In the genomic region with DNA sequence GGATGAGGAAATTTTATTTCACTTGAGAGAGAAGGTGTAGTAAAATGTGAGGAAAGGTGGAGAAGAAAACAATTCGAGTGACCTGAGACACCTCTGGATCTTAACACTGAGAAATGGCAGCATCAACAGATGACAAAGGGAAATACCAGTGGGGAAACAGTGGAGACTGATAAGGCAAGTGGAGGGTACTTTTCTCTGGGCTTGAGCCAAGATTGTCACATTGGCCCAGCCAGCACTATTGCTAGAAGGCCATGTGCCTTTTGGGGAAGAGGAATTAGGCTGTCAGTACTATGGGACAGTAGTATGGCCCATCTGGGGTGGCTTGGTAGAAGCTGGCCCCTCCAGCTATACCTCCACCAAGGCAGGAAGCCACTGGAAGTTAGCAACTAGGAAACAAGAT, we compare ENCODE assay signal across 17 cellular contexts. TPM values are rescaled to one million over a fixed set of nuclear protein-coding genes. Genes with fewer than 3 reads are reported as not detected.
"Had no signal": no experiment of that assay in that cellular context is flagged by ENCODE, and none has a peak within 500 bp of the region (broad histone marks: within the 10 kb centered on the region; RNA-seq: fewer than 3 reads in every experiment).

No MANE protein-coding gene starts in this region.

- H3K4me2 ChIP-seq: SK-N-SH had no signal

- H3K27ac ChIP-seq: left lung, tibial artery had no signal

- H3K36me3 ChIP-seq: left lung, tibial artery had no signal

- H3K9me3 ChIP-seq: left lung, SK-N-SH, tibial artery had no signal

- H3K9me2 ChIP-seq: SK-N-SH had no signal

- ATAC-seq: activated CD4-positive, alpha-beta T cell treated with anti-CD3 and anti-CD28 coated beads for 36 hours; left lung; natural killer cell; stimulated activated naive CD8-positive, alpha-beta T cell treated with anti-CD3 and anti-CD28 coated beads, Interleukin-15, Interleukin-2, amounts not matched to agents 100 U/mL and 50 U/mL, for 24 hours had no signal

- DNase-seq: activated B cell treated with CpG ODN at 0.5 μM for 24 hours; activated CD4-positive, alpha-beta T cell treated with anti-CD3 and anti-CD28 coated beads for 36 hours; activated CD4-positive, alpha-beta T cell treated with anti-CD3 and anti-CD28 coated beads, Interleukin-2, amount 50 U/mL, for 48 hours; effector memory CD4-positive, alpha-beta T cell; foreskin melanocyte; head of caudate nucleus; left lung; mammary epithelial cell; midbrain; natural killer cell; SK-N-SH; stimulated activated CD4-positive, alpha-beta T cell treated with anti-CD3 and anti-CD28 coated beads, Interleukin-12 subunit alpha, Interleukin-12 subunit beta, amount 100 ng/mL, for 4 hours; stimulated activated CD4-positive, alpha-beta T cell treated with anti-CD3 and anti-CD28 coated beads, Interleukin-4, amount 100 ng/mL, for 4 hours; stimulated activated naive CD8-positive, alpha-beta T cell treated with anti-CD3 and anti-CD28 coated beads, Interleukin-15, Interleukin-2, amounts not matched to agents 100 U/mL and 50 U/mL, for 24 hours; tibial artery had no signal

- H3K4me1 ChIP-seq: left lung, tibial artery had no signal

- H3K27me3 ChIP-seq: tibial artery had no signal

- H3K4me3 ChIP-seq: left lung, tibial artery had no signal

RNA-seq across cellular contexts. Expression of gene SYPL2, which starts 8.4 kb away (rescaled TPM):
- total RNA-seq: activated B cell treated with CpG ODN at 0.5 μM for 24 hours; dermis microvascular lymphatic vessel endothelial cell; mammary epithelial cell; natural killer cell; T-helper 2 cell treated with Interferon-gamma antibody and Interleukin-4, amounts not matched to agents 100 ng/mL and 5 ng/mL, for 36 hours had no signal
